Comparison of ENCODE assay signal across 15 cellular contexts in genomic region chr17:49454050-49454449, GRCh38. TPM values are rescaled to one million over a fixed set of nuclear protein-coding genes. Genes with fewer than 3 reads are reported as not detected.
DNase-seq lines count a peak whose midpoint lies in the region; FAIRE-seq and TF ChIP-seq lines count a peak whose summit lies in the region.
"Had no signal": no experiment of that assay in that cellular context is flagged by ENCODE, and none has a peak within 500 bp of the region (broad histone marks: within the 10 kb centered on the region; RNA-seq: fewer than 3 reads in every experiment).

No MANE protein-coding gene starts in this region.

- no peak for TF ChIP-seq CTCF in H1 (IDR thresholded peaks at IDR 0.05; ENCODE audit: control extremely low read depth in 1 of 3, insufficient read depth in 1 of 3, low read depth in 1 of 3, low read length in 3 of 3)
- TF ChIP-seq CTCF in nephron progenitor cell (IDR thresholded peaks at IDR 0.05) = no peak

- WGBS in H1 (ENCODE audit: extremely low coverage in 1 of 2, insufficient coverage in 1 of 2, insufficient read length in 1 of 2, insufficient replicate concordance in 2 of 2, low coverage in 1 of 2, low lambda C conversion rate in 2 of 2, missing lambda C conversion rate in 1 of 2), 2 experiments = 88% methylated on average over 5 of the region's 5 CpGs; no CpG with 5 or more reads in 1 of the 2 experiments

- H3K4me1 ChIP-seq in H1 (replicated peaks in 1 of 4; ENCODE audit: control insufficient read depth in 3 of 4, insufficient read depth in 4 of 4, low read length in 3 of 4) = peaks cover 0 to 21% (median 3%) of the 10 kb centered on the region in 4 experiments; a peak in 4 of 7 replicates

- H3K9me3 ChIP-seq in H1 (ENCODE audit: insufficient read depth in 2 of 2, low read depth in 1 of 2, low read length in 1 of 2) = no peaks in the 10 kb centered on the region

- H4K20me1 ChIP-seq in H1 (replicated peaks in 1 of 2; ENCODE audit: control insufficient read depth in 1 of 2, insufficient read depth in 2 of 2, low read length in 2 of 2) = no peaks in the 10 kb centered on the region

- DNase-seq in Ammon's horn (ENCODE audit: low spot score) (peak; percentile 77), M059J (ENCODE audit: low read depth) (peak; percentile 70), H1 (ENCODE audit: low read depth in 1 of 2, low spot score in 2 of 2) (no peak), nephron progenitor cell (no peak), NCI-H1930 (lab: John Stamatoyannopoulos, UW) (no peak), DMS53 (lab: John Stamatoyannopoulos, UW) (no peak), GDM1 (lab: John Stamatoyannopoulos, UW) (no peak)
- no peak for DNase-seq in activated naive CD4-positive, alpha-beta T cell (lab: John Stamatoyannopoulos, UW)
- DNase-seq: mesenchymal stem cell; NCI-H1694; NCI-H748 treated with DMSO at 0.1 percent for 48 hours; stimulated activated CD4-positive, alpha-beta T cell treated with anti-CD3 and anti-CD28 coated beads, Interleukin-4, amount 100 ng/mL, for 24 hours had no signal

- TF ChIP-seq POLR2A in H1 (IDR thresholded peaks at IDR 0.05; ENCODE audit: control extremely low read depth in 1 of 2, low read depth in 2 of 2, low read length in 2 of 2) = no peak

- TF ChIP-seq EP300 in H1 (IDR thresholded peaks at IDR 0.05; ENCODE audit: borderline replicate concordance in 1 of 2, low read depth in 2 of 2, low read length in 2 of 2) = no peak

- no peaks in the 10 kb centered on the region; the same call in 1 of the 2 replicates for H3K79me1 ChIP-seq in H1 (ENCODE audit: low read depth, low read length)

- 0 out of 2 replicates have a peak, but pooled peaks cover 1% of the 10 kb centered on the region for H3K23me2 ChIP-seq in H1 (ENCODE audit: low read depth, low read length)

- CTCF ChIA-PET in H1 (lab: Charles Lee; ENCODE audit: partially characterized antibody) = interaction anchor here (0.8 to 12.0 kb wide), 6 partner anchors 9 to 54 kb away, joined by 3 to 111 read pairs (median 4); no protein-coding TSS in a partner anchor

- no peaks in the 10 kb centered on the region for H3K36me3 ChIP-seq in H1 (ENCODE audit: control insufficient read depth in 2 of 4, insufficient read depth in 4 of 4, low read length in 3 of 4)

- H3K4me3 Mint-ChIP-seq in nephron progenitor cell = no peak overlapping the region
- H3K4me3 Mint-ChIP-seq: stimulated activated memory B cell treated with anti-CD40 and anti-IgM and Interleukin-4, amounts not matched to agents 10 μg/mL and 1 μg/mL and 100 μg/mL, for 72 hours had no signal

- no peak overlapping the region for H3K4me3 ChIP-seq in H1 (ENCODE audit: extremely low read depth in 1 of 4, insufficient read depth in 2 of 4, low read depth in 3 of 4, low read length in 4 of 4)
- H3K4me3 ChIP-seq: K562 had no signal

- FAIRE-seq in H1 (lab: Jason Lieb, UNC) = no peak
- FAIRE-seq: GM12891, K562 had no signal

- H3K4me2 ChIP-seq in H1 (ENCODE audit: insufficient read depth in 1 of 2, low read depth in 2 of 2, low read length in 2 of 2) = no peak overlapping the region

- H3K18ac ChIP-seq in H1 (ENCODE audit: extremely low read depth, low read length) = peak overlapping the region; percentile 19; the same call in 1 of the 2 replicates

- POLR2A ChIA-PET in H1 (lab: Charles Lee; ENCODE audit: partially characterized antibody) = interaction anchor here (0.7 to 1.5 kb wide), 2 partner anchors 17 to 32 kb away, joined by 3 read pairs; no protein-coding TSS in a partner anchor

- H4K91ac ChIP-seq in H1 (replicated peaks; ENCODE audit: insufficient read length, low read length) = no peak overlapping the region

- H3K14ac ChIP-seq in H1 (ENCODE audit: insufficient read length) = no peak overlapping the region

- no peaks in the 10 kb centered on the region for H3K27me3 ChIP-seq in H1 (replicated peaks in 1 of 4; ENCODE audit: control insufficient read depth in 3 of 4, extremely low read depth in 1 of 4, insufficient read depth in 3 of 4, low read length in 3 of 4)

- no peak overlapping the region for H3K9ac ChIP-seq in H1 (replicated peaks in 1 of 4; ENCODE audit: extremely low read depth in 1 of 4, low read depth in 3 of 4, low read length in 3 of 4)

- no peak overlapping the region for H3K56ac ChIP-seq in H1 (replicated peaks; ENCODE audit: insufficient read length, low read depth, low read length)

- no peak overlapping the region for H4K5ac ChIP-seq in H1 (ENCODE audit: insufficient read length, low read depth, low read length)

- no peak overlapping the region for H2AK5ac ChIP-seq in H1 (ENCODE audit: low read depth, low read length)

- no peak overlapping the region for H3K27ac ChIP-seq in H1 (ENCODE audit: low read depth, low read length)

- H2AFZ ChIP-seq in H1 (ENCODE audit: low read length) = no peak overlapping the region

- H3K27me3 Mint-ChIP-seq in nephron progenitor cell (ENCODE audit: low read depth, poor library complexity) = peaks cover 27% of the 10 kb centered on the region

- H2BK15ac ChIP-seq in H1 (ENCODE audit: low read length) = 0 out of 2 replicates have a peak overlapping the region, but pooled peaks have one; percentile 29

- TF ChIP-seq RAD21 in H1 (IDR thresholded peaks at IDR 0.05 in 1 of 2, conservative IDR thresholded peaks at IDR 0.05 in 1 of 2; ENCODE audit: low read depth in 2 of 2, low read length in 2 of 2) = no peak

- H2BK20ac ChIP-seq in H1 (ENCODE audit: low read length) = no peak overlapping the region

- H3K36me3 Mint-ChIP-seq in nephron progenitor cell (ENCODE audit: low read depth) = no peaks in the 10 kb centered on the region
- H3K36me3 Mint-ChIP-seq: stimulated activated memory B cell treated with anti-CD40 and anti-IgM and Interleukin-4, amounts not matched to agents 10 μg/mL and 1 μg/mL and 100 μg/mL, for 72 hours had no signal

- H3K79me2 ChIP-seq in H1 (ENCODE audit: control insufficient read depth in 1 of 2, insufficient read depth in 2 of 2, low read length in 2 of 2) = no peaks in the 10 kb centered on the region

- H4K8ac ChIP-seq in H1 (ENCODE audit: extremely low read depth, insufficient read depth, low read length) = no peak overlapping the region

- H2BK12ac ChIP-seq in H1 (ENCODE audit: low read depth, low read length) = 0 out of 2 replicates have a peak overlapping the region, but pooled peaks have one; percentile 39

- no peak overlapping the region for H3K4ac ChIP-seq in H1 (replicated peaks; ENCODE audit: insufficient read length, low read depth, low read length)

- no peak overlapping the region for H2BK5ac ChIP-seq in H1 (ENCODE audit: low read depth, low read length)

- H3K9me3 Mint-ChIP-seq in nephron progenitor cell = no peaks in the 10 kb centered on the region

- peaks cover 70% of the 10 kb centered on the region for H3K4me1 Mint-ChIP-seq in nephron progenitor cell

- H3K23ac ChIP-seq in H1 (ENCODE audit: insufficient read length) = no peak overlapping the region

- peak overlapping the region; percentile 77 for H3K27ac Mint-ChIP-seq in nephron progenitor cell
- H3K27ac Mint-ChIP-seq: stimulated activated memory B cell treated with anti-CD40 and anti-IgM and Interleukin-4, amounts not matched to agents 10 μg/mL and 1 μg/mL and 100 μg/mL, for 72 hours had no signal

- H2BK120ac ChIP-seq in H1 (replicated peaks; ENCODE audit: low read depth, low read length) = no peak overlapping the region

TF ChIP-seq in H1, 55 proteins besides CTCF, POLR2A, EP300 and RAD21:
- TF ChIP-seq SUZ12 (IDR thresholded peaks at IDR 0.05; ENCODE audit: low read length) (no peak), FOSL1 (IDR thresholded peaks at IDR 0.05; ENCODE audit: insufficient read depth, low read depth, low read length) (no peak), BRCA1 (IDR thresholded peaks at IDR 0.05; ENCODE audit: low read depth, low read length) (no peak), CHD1 (IDR thresholded peaks at IDR 0.05; ENCODE audit: low read depth, low read length) (no peak)
- TF ChIP-seq, protein P1, sequence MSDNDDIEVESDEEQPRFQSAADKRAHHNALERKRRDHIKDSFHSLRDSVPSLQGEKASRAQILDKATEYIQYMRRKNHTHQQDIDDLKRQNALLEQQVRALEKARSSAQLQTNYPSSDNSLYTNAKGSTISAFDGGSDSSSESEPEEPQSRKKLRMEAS (IDR thresholded peaks at IDR 0.05) = no peak

RNA-seq across cellular contexts. Expression of gene PHB1, which starts 39.4 kb away (rescaled TPM):
- 153 and 155 TPM in 2 replicates for total RNA-seq in M059J (2014; rRNA removed; shearing (Covaris generic))
- 386 and 401 TPM in 2 replicates for total RNA-seq in H1 (2021; fragmentation: NEBNext Ultra II Directional; extraction: Animal tissue kit (Norgen Biotek cat#: 25700))
- 419 and 597 TPM in 2 replicates for polyA plus RNA-seq in H1 (2011; rRNA removed)
- 510 TPM for polyA plus RNA-seq in H1 (2011; cell fraction: cytosol; rRNA removed)
- 402 TPM for polyA plus RNA-seq in H1 (2011; cell fraction: nucleus; rRNA removed)
- 394 to 508 TPM (median 469 TPM) in 4 replicates for polyA plus RNA-seq in H1 (2012, experiment 1 of 2)
- 401 TPM for polyA plus RNA-seq in H1 (2012, experiment 2 of 2)
- polyA plus RNA-seq in H1 (2013, experiment 1 of 2) = 170 TPM
- 179 TPM for polyA plus RNA-seq in H1 (2013, experiment 2 of 2)
- 690 and 757 TPM in 2 replicates for polyA minus RNA-seq in H1 (2011; rRNA and poly(A)+ RNA removed)
- 130 TPM for polyA minus RNA-seq in H1 (2011; cell fraction: cytosol; rRNA and poly(A)+ RNA removed)
- polyA minus RNA-seq in H1 (2011; cell fraction: nucleus; rRNA and poly(A)+ RNA removed) = 90.2 TPM

RNA-seq across cellular contexts. Expression of gene NGFR, which starts 41.0 kb away (rescaled TPM):
- total RNA-seq in M059J (2014; rRNA removed; shearing (Covaris generic)) = 0.39 and 0.62 TPM in 2 replicates
- 8.1 TPM in 2 replicates for total RNA-seq in H1 (2021; fragmentation: NEBNext Ultra II Directional; extraction: Animal tissue kit (Norgen Biotek cat#: 25700))
- polyA plus RNA-seq in H1 (2011; rRNA removed) = 10.3 and 19.4 TPM in 2 replicates
- polyA plus RNA-seq in H1 (2011; cell fraction: cytosol; rRNA removed) = 13.8 TPM
- polyA plus RNA-seq in H1 (2011; cell fraction: nucleus; rRNA removed) = 13.1 TPM
- polyA plus RNA-seq in H1 (2012, experiment 1 of 2) = 5.7 to 12.2 TPM (median 10.3 TPM) in 4 replicates
- 8.0 TPM for polyA plus RNA-seq in H1 (2012, experiment 2 of 2)
- 13.1 TPM for polyA plus RNA-seq in H1 (2013, experiment 1 of 2)
- polyA plus RNA-seq in H1 (2013, experiment 2 of 2) = 13.5 TPM
- polyA minus RNA-seq in H1 (2011; rRNA and poly(A)+ RNA removed) = 4.4 and 5.9 TPM in 2 replicates
- polyA minus RNA-seq in H1 (2011; cell fraction: cytosol; rRNA and poly(A)+ RNA removed) = 4.4 TPM
- polyA minus RNA-seq in H1 (2011; cell fraction: nucleus; rRNA and poly(A)+ RNA removed) = 5.5 TPM

Comparison
In these comparisons a context has a peak if more than half of its experiments do, and no peak if none do; other contexts are left out.
1. DNase-seq: peak in Ammon's horn (single experiment) and M059J (single experiment); none in H1 (0 of 2), nephron progenitor cell (single experiment), NCI-H1930 (0 of 2), activated naive CD4-positive, alpha-beta T cell (0 of 4), DMS53 (single experiment) and GDM1 (single experiment).